Comparison of ENCODE assay signal across 18 cellular contexts in genomic region chr7:205117-206010, GRCh38. TPM values are rescaled to one million over a fixed set of nuclear protein-coding genes. Genes with fewer than 3 reads are reported as not detected.
"Had no signal": no experiment of that assay in that cellular context is flagged by ENCODE, and none has a peak within 500 bp of the region (broad histone marks: within the 10 kb centered on the region; RNA-seq: fewer than 3 reads in every experiment).

No MANE protein-coding gene starts in this region.

- H3K9me3 ChIP-seq: lower lobe of right lung, psoas muscle, sigmoid colon had no signal

- H3K27me3 ChIP-seq: hepatocyte, sigmoid colon had no signal

- H3K4me2 ChIP-seq: hepatocyte had no signal

- ATAC-seq: activated CD8-positive, alpha-beta memory T cell treated with anti-CD3 and anti-CD28 coated beads, Interleukin-2, amount 10 ng/mL, durations not matched to agents 7 days and 5 days; effector memory CD8-positive, alpha-beta T cell had no signal

- H3K4me3 ChIP-seq: hepatocyte, lower lobe of right lung, psoas muscle, sigmoid colon had no signal

- H2AFZ ChIP-seq: hepatocyte had no signal

- DNase-seq: activated CD4-positive, alpha-beta T cell treated with anti-CD3 and anti-CD28 coated beads, Interleukin-2, amount 50 U/mL, for 48 hours; activated CD4-positive, CD25-positive, alpha-beta regulatory T cell treated with anti-CD3 and anti-CD28 coated beads, Interleukin-2, amount 50 U/mL, for 72 hours; activated CD8-positive, alpha-beta memory T cell treated with anti-CD3 and anti-CD28 coated beads, Interleukin-2, amount 10 ng/mL, durations not matched to agents 7 days and 5 days; activated effector memory CD4-positive, alpha-beta T cell treated with anti-CD3 and anti-CD28 coated beads, Interleukin-2, amount 50 U/mL, for 16 hours; activated T-cell treated with anti-CD3 and anti-CD28 coated beads, Interleukin-2, amount 50 U/mL, for 24 hours; cerebellar nuclear complex; effector memory CD8-positive, alpha-beta T cell; kidney glomerular epithelial cell; lower lobe of right lung; naive thymus-derived CD4-positive, alpha-beta T cell; psoas muscle; sigmoid colon; stimulated activated CD4-positive, alpha-beta T cell treated with anti-CD3 and anti-CD28 coated beads, Interleukin-2, amount 100 ng/mL, for 24 hours; stimulated activated naive CD4-positive, alpha-beta T cell treated with Interleukin-2 at 50 U/mL for 16 hours; T-helper 2 cell; trophoblast cell had no signal

- H3K27ac ChIP-seq: epithelial cell of prostate, hepatocyte, lower lobe of right lung, psoas muscle, sigmoid colon had no signal

- H3K4me1 ChIP-seq: lower lobe of right lung had no signal

RNA-seq across cellular contexts. Expression of gene FAM20C, which starts 13.0 kb away (rescaled TPM):
- polyA plus RNA-seq: naive thymus-derived CD4-positive, alpha-beta T cell had no signal
